ENCODE assay signal across 26 cellular contexts in the genomic region with DNA sequence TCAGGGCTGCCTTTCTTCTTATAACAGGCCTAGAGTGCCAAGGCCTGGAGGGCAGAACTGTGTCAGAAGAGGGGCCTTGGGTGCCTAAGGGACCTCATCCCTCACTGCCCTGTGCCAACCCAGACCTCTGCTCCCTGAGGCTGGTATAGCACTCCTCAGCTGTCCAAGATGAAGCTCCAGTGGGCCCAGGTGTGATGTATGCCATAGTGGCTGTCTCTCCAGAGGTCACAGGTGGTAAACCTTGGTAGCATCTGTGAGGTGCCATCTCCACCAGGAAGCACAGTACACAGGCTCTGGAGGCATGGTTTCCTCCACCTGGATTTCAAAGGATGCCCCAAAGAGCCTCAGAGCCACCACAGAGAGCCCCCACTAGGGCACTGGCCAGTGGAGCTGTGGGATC. TPM values are rescaled to one million over a fixed set of nuclear protein-coding genes. Genes with fewer than 3 reads are reported as not detected.
"Had no signal": no experiment of that assay in that cellular context is flagged by ENCODE, and none has a peak within 500 bp of the region (broad histone marks: within the 10 kb centered on the region; RNA-seq: fewer than 3 reads in every experiment).

No MANE protein-coding gene starts in this region.

- DNase-seq: effector CD8-positive, alpha-beta T cell; foreskin melanocyte; hippocampal formation; left ventricle myocardium superior; mesenchymal stem cell; naive thymus-derived CD4-positive, alpha-beta T cell; nucleus accumbens; right cardiac atrium; stimulated activated CD4-positive, alpha-beta T cell treated with anti-CD3 and anti-CD28 coated beads, Interleukin-15, amount 100 ng/mL, for 24 hours; stimulated activated CD4-positive, alpha-beta T cell treated with anti-CD3 and anti-CD28 coated beads, Interleukin-1b, Interleukin-23, amount 100 ng/mL, for 48 hours; stimulated activated CD4-positive, alpha-beta T cell treated with anti-CD3 and anti-CD28 coated beads, Interleukin-4, amount 100 ng/mL, for 24 hours; upper lobe of left lung had no signal

- H3K4me3 ChIP-seq: coronary artery, dorsolateral prefrontal cortex, lung, ovary, tibial artery, upper lobe of left lung had no signal

- H3K36me3 ChIP-seq: ovary, tibial artery, upper lobe of left lung had no signal

- H3K4me1 Mint-ChIP-seq: naive thymus-derived CD4-positive, alpha-beta T cell; neural crest cell; stimulated activated memory B cell treated with anti-CD40 and anti-IgM and Interleukin-4, amounts not matched to agents 10 μg/mL and 1 μg/mL and 100 μg/mL, for 72 hours had no signal

- H3K27me3 ChIP-seq: dorsolateral prefrontal cortex, ovary, tibial artery, upper lobe of left lung had no signal

- H3K27ac Mint-ChIP-seq: naive thymus-derived CD4-positive, alpha-beta T cell; progenitor cell of endocrine pancreas; stimulated activated memory B cell treated with anti-CD40 and anti-IgM and Interleukin-4, amounts not matched to agents 10 μg/mL and 1 μg/mL and 100 μg/mL, for 72 hours; stimulated activated naive CD8-positive, alpha-beta T cell treated with anti-CD3 and anti-CD28 coated beads, Interleukin-15, Interleukin-2, amounts not matched to agents 100 ng/mL and 50 ng/mL, for 24 hours had no signal

- H3K27me3 Mint-ChIP-seq: stimulated activated memory B cell treated with anti-CD40 and anti-IgM and Interleukin-4, amounts not matched to agents 10 μg/mL and 1 μg/mL and 100 μg/mL, for 72 hours had no signal

- H3K4me3 Mint-ChIP-seq: naive thymus-derived CD4-positive, alpha-beta T cell; neural crest cell; stimulated activated memory B cell treated with anti-CD40 and anti-IgM and Interleukin-4, amounts not matched to agents 10 μg/mL and 1 μg/mL and 100 μg/mL, for 72 hours; stimulated activated naive CD8-positive, alpha-beta T cell treated with anti-CD3 and anti-CD28 coated beads, Interleukin-15, Interleukin-2, amounts not matched to agents 100 ng/mL and 50 ng/mL, for 24 hours had no signal

- ATAC-seq: left colon; left ventricle myocardium superior; naive thymus-derived CD4-positive, alpha-beta T cell; right cardiac atrium; stimulated activated memory B cell treated with anti-CD40 and anti-IgM and Interleukin-4, amounts not matched to agents 10 μg/mL and 1 μg/mL and 100 μg/mL, for 72 hours had no signal

- H3K9me3 ChIP-seq: ovary, upper lobe of left lung had no signal

- H3K4me1 ChIP-seq: upper lobe of left lung had no signal

RNA-seq across cellular contexts. Expression of gene KLHL40, which starts 12.3 kb away (rescaled TPM):
- total RNA-seq: chondrocyte; kidney epithelial cell; left colon; lung; mononuclear cell; naive thymus-derived CD4-positive, alpha-beta T cell; neural crest cell; ovary; progenitor cell of endocrine pancreas; temporal lobe; upper lobe of left lung had no signal

RNA-seq across cellular contexts. Expression of gene HHATL, which starts 29.5 kb away (rescaled TPM):
- total RNA-seq: chondrocyte; kidney epithelial cell; mononuclear cell; naive thymus-derived CD4-positive, alpha-beta T cell; neural crest cell; progenitor cell of endocrine pancreas; temporal lobe had no signal
